ENCODE assay signal across 37 cellular contexts in genomic region chr11:118136826-118137225, GRCh38. TPM values are rescaled to one million over a fixed set of nuclear protein-coding genes. Genes with fewer than 3 reads are reported as not detected.
"Had no signal": no experiment of that assay in that cellular context is flagged by ENCODE, and none has a peak within 500 bp of the region (broad histone marks: within the 10 kb centered on the region; RNA-seq: fewer than 3 reads in every experiment).

No MANE protein-coding gene starts in this region.

- H3K4me3 ChIP-seq: adrenal gland, body of pancreas, breast epithelium, K562, Peyer's patch had no signal

- ATAC-seq: activated CD8-positive, alpha-beta T cell treated with anti-CD3 and anti-CD28 coated beads for 36 hours; activated T-cell treated with anti-CD3 and anti-CD28 coated beads, Interleukin-2, amount 50 U/mL, for 72 hours; activated T-helper 17 cell treated with anti-CD3 and anti-CD28 coated beads, Interleukin-2, amount 50 U/mL, for 72 hours; body of pancreas; K562 had no signal

- H3K36me3 Mint-ChIP-seq: activated naive CD8-positive, alpha-beta T cell treated with anti-CD3 and anti-CD28 coated beads, Interleukin-2, amount 10 ng/mL, durations not matched to agents 7 days and 5 days had no signal

- H3K9me3 ChIP-seq: adrenal gland, body of pancreas, breast epithelium, Peyer's patch had no signal

- H3K4me3 Mint-ChIP-seq: activated CD8-positive, alpha-beta T cell treated with anti-CD3 and anti-CD28 coated beads for 36 hours; activated naive CD8-positive, alpha-beta T cell treated with anti-CD3 and anti-CD28 coated beads, Interleukin-2, amount 10 ng/mL, durations not matched to agents 7 days and 5 days; activated T-cell treated with anti-CD3 and anti-CD28 coated beads, Interleukin-2, amount 50 U/mL, for 72 hours; activated T-helper 17 cell treated with anti-CD3 and anti-CD28 coated beads, Interleukin-2, amount 50 U/mL, for 72 hours had no signal

- H3K27ac Mint-ChIP-seq: activated CD8-positive, alpha-beta T cell treated with anti-CD3 and anti-CD28 coated beads for 36 hours; activated naive CD8-positive, alpha-beta T cell treated with anti-CD3 and anti-CD28 coated beads, Interleukin-2, amount 10 ng/mL, durations not matched to agents 7 days and 5 days; activated T-cell treated with anti-CD3 and anti-CD28 coated beads, Interleukin-2, amount 50 U/mL, for 72 hours; activated T-helper 17 cell treated with anti-CD3 and anti-CD28 coated beads, Interleukin-2, amount 50 U/mL, for 72 hours had no signal

- H3K27me3 ChIP-seq: breast epithelium, Peyer's patch had no signal

- H3K27ac ChIP-seq: adrenal gland, body of pancreas, breast epithelium, Peyer's patch, WERI-Rb-1 had no signal

- H3K4me1 ChIP-seq: adrenal gland, body of pancreas, breast epithelium, Peyer's patch had no signal

- H3K36me3 ChIP-seq: adrenal gland, breast epithelium, Peyer's patch, WERI-Rb-1 had no signal

- H3K9me3 Mint-ChIP-seq: activated CD8-positive, alpha-beta T cell treated with anti-CD3 and anti-CD28 coated beads for 36 hours; activated naive CD8-positive, alpha-beta T cell treated with anti-CD3 and anti-CD28 coated beads, Interleukin-2, amount 10 ng/mL, durations not matched to agents 7 days and 5 days; activated T-cell treated with anti-CD3 and anti-CD28 coated beads, Interleukin-2, amount 50 U/mL, for 72 hours; activated T-helper 17 cell treated with anti-CD3 and anti-CD28 coated beads, Interleukin-2, amount 50 U/mL, for 72 hours had no signal

- DNase-seq: activated CD4-positive, alpha-beta T cell treated with anti-CD3 and anti-CD28 coated beads for 1 hour; activated CD4-positive, alpha-beta T cell treated with anti-CD3 and anti-CD28 coated beads for 48 hours; activated CD4-positive, CD25-positive, alpha-beta regulatory T cell; activated CD8-positive, alpha-beta T cell treated with anti-CD3 and anti-CD28 coated beads for 36 hours; activated effector memory CD4-positive, alpha-beta T cell treated with anti-CD3 and anti-CD28 coated beads, Interleukin-2, amount 50 U/mL, for 16 hours; activated naive CD4-positive, alpha-beta T cell; activated naive CD4-positive, alpha-beta T cell treated with anti-CD3 and anti-CD28 coated beads, Interleukin-2, amount 50 U/mL, for 16 hours; activated naive CD8-positive, alpha-beta T cell treated with anti-CD3 and anti-CD28 coated beads, Interleukin-2, amount 10 ng/mL, durations not matched to agents 7 days and 5 days; activated T-cell treated with anti-CD3 and anti-CD28 coated beads, Interleukin-2, amount 50 U/mL, for 1 hour; activated T-cell treated with anti-CD3 and anti-CD28 coated beads, Interleukin-2, amount 50 U/mL, for 72 hours; adrenal gland; body of pancreas; caudate nucleus; cerebellar nuclear complex; NCI-H1105 treated with DMSO at 0.1 percent for 48 hours; NCI-H1436; NCI-H1694; NCI-H1930; NCI-H2081 treated with DMSO at 0.1 percent for 48 hours; NCI-H226; NCI-H446 treated with DMSO at 0.1 percent for 48 hours; NCI-H524 treated with DMSO at 0.1 percent for 48 hours; Peyer's patch; RPMI8226; SIG-M5; SW 1271; T-helper 1 cell; T1000; WERI-Rb-1 had no signal

- H3K4me1 Mint-ChIP-seq: activated naive CD8-positive, alpha-beta T cell treated with anti-CD3 and anti-CD28 coated beads, Interleukin-2, amount 10 ng/mL, durations not matched to agents 7 days and 5 days; activated T-helper 17 cell treated with anti-CD3 and anti-CD28 coated beads, Interleukin-2, amount 50 U/mL, for 72 hours had no signal

RNA-seq across cellular contexts. Expression of gene SCN4B, which starts 15.8 kb away (rescaled TPM):
- total RNA-seq: K562, SK-MEL-5 had no signal

RNA-seq across cellular contexts. Expression of gene SCN2B, which starts 39.6 kb away (rescaled TPM):
- total RNA-seq: activated CD8-positive, alpha-beta memory T cell treated with anti-CD3 and anti-CD28 coated beads for 36 hours; activated CD8-positive, alpha-beta T cell treated with anti-CD3 and anti-CD28 coated beads for 36 hours; activated naive CD8-positive, alpha-beta T cell treated with anti-CD3 and anti-CD28 coated beads, Interleukin-2, amount 10 ng/mL, durations not matched to agents 7 days and 5 days; activated T-cell treated with anti-CD3 and anti-CD28 coated beads, Interleukin-2, amount 50 U/mL, for 72 hours; K562; SK-MEL-5; T-helper 2 cell treated with Interferon-gamma antibody and Interleukin-4, amounts not matched to agents 100 ng/mL and 5 ng/mL, for 36 hours had no signal

RNA-seq across cellular contexts. Expression of gene SMIM35, which starts 50.1 kb away (rescaled TPM):
- total RNA-seq: activated T-helper 17 cell treated with anti-CD3 and anti-CD28 coated beads, Interleukin-2, amount 50 U/mL, for 72 hours; astrocyte; body of pancreas; breast epithelium; K562; M059J; Peyer's patch; SK-MEL-5 had no signal

RNA-seq across cellular contexts. Expression of gene TMPRSS4, which starts 59.9 kb away (rescaled TPM):
- total RNA-seq: activated CD8-positive, alpha-beta memory T cell treated with anti-CD3 and anti-CD28 coated beads for 36 hours; activated CD8-positive, alpha-beta T cell treated with anti-CD3 and anti-CD28 coated beads for 36 hours; astrocyte; M059J; SK-MEL-5; T-helper 2 cell treated with Interferon-gamma antibody and Interleukin-4, amounts not matched to agents 100 ng/mL and 5 ng/mL, for 36 hours had no signal
